ENCODE assay signal across 8 cellular contexts in the genomic region with DNA sequence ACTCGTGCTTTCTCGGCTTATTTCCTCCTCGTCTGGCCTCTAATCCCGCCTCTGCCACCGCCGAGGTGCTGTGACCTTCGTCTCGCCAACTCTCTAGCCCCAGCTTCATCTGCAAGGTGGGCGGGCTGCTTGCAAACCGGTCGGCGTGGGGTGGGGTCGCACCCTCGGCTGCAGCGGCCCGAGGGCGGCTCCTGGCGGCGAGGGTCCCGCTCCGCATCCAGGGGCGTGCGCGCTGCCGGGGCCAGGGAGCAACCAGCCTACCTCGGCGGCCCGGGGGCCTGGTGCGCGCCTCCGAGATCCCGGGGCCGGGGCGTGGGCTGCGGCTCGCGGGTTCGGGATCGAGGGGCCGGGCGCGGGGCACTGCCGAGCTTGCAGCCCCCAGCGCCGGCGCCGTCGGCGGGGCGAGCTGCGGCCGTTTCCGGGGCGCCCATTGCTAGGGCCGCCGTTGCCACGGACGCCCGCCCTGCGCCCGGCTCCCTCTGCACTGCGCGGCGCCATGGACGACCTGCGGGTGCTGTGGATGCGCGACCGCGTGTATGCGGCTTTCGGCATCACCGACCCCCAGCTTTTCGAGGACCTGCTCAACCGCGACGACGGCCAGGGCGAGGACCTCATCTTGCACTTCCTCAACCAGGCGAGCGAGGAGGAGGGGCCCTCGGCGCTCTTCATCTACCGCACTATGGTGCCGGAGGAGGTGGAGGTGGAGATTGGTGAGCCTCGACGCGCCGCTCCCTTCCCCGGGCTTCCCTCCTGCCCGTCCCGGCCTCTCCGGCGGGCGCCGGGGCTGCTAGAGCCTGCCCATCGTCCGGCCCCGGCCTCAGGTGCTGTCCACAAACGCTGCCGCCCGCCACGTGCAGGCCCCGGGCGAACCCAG. TPM values are rescaled to one million over a fixed set of nuclear protein-coding genes. Genes with fewer than 3 reads are reported as not detected.
DNase-seq lines count a peak whose midpoint lies in the region; ATAC-seq and TF ChIP-seq lines count a peak whose summit lies in the region.

A gene with protein sequence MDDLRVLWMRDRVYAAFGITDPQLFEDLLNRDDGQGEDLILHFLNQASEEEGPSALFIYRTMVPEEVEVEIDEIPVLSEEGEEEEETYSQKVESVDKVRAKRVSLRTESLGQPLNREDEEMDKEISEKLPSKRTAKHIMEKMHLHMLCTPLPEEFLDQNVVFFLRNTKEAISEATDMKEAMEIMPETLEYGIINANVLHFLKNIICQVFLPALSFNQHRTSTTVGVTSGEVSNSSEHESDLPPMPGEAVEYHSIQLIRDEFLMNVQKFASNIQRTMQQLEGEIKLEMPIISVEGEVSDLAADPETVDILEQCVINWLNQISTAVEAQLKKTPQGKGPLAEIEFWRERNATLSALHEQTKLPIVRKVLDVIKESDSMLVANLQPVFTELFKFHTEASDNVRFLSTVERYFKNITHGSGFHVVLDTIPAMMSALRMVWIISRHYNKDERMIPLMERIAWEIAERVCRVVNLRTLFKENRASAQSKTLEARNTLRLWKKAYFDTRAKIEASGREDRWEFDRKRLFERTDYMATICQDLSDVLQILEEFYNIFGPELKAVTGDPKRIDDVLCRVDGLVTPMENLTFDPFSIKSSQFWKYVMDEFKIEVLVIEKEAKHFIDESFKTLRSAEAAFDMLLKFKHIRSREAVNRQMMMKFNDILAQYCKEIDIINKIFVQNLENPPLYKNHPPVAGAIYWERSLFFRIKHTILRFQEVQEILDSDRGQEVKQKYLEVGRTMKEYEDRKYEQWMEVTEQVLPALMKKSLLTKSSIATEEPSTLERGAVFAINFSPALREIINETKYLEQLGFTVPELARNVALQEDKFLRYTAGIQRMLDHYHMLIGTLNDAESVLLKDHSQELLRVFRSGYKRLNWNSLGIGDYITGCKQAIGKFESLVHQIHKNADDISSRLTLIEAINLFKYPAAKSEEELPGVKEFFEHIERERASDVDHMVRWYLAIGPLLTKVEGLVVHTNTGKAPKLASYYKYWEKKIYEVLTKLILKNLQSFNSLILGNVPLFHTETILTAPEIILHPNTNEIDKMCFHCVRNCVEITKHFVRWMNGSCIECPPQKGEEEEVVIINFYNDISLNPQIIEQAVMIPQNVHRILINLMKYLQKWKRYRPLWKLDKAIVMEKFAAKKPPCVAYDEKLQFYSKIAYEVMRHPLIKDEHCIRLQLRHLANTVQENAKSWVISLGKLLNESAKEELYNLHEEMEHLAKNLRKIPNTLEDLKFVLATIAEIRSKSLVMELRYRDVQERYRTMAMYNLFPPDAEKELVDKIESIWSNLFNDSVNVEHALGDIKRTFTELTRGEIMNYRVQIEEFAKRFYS (N-terminal part only) (plus strand): TSS at position 461 of the 874 bp plus-strand sequence. CDS start 36 bp downstream, at position 497.

- H3K27me3 ChIP-seq in CD4-positive, alpha-beta memory T cell (ENCODE audit: insufficient read depth, low read length), result no peaks in the 10 kb centered on the region
- H3K27me3 ChIP-seq in Karpas-422 (ENCODE audit: low read length) (no peaks in the 10 kb centered on the region), fibroblast of lung (ENCODE audit: control insufficient read depth, insufficient read depth, low read length) (no peaks in the 10 kb centered on the region), neutrophil (peaks cover 50% of the 10 kb centered on the region)

- peak within 1 kb of the TSS in 1 of 2 donors; percentile 27 for H3K4me3 ChIP-seq in CD4-positive, alpha-beta memory T cell (ENCODE audit: low read length in 2 of 2)
- H3K4me3 ChIP-seq in Karpas-422 (ENCODE audit: low read length) (peak within 1 kb of the TSS; percentile 54), fibroblast of lung (replicated peaks in 1 of 4; ENCODE audit: control extremely low read depth in 1 of 4, insufficient read depth in 1 of 4, low read depth in 3 of 4, low read length in 4 of 4) (peak within 1 kb of the TSS; percentile 8 to 47 (median 34)), neutrophil (ENCODE audit: low read depth in 1 of 2, low read length in 1 of 2) (peak within 1 kb of the TSS; percentile 68 to 72)

- no peaks in the 10 kb centered on the region for H3K9me3 ChIP-seq in CD4-positive, alpha-beta memory T cell (ENCODE audit: control insufficient read depth in 1 of 2, low read length in 2 of 2)
- H3K9me3 ChIP-seq in Karpas-422 (ENCODE audit: low read length) (no peaks in the 10 kb centered on the region), fibroblast of lung (ENCODE audit: control insufficient read depth, insufficient read depth, low read depth, low read length) (no peaks in the 10 kb centered on the region), neutrophil (no peaks in the 10 kb centered on the region)

- H2AFZ ChIP-seq in Karpas-422 (ENCODE audit: low read length) (no peak within 1 kb of the TSS), fibroblast of lung (ENCODE audit: low read length) (peak within 1 kb of the TSS; percentile 54)

- H3K27me3 Mint-ChIP-seq in CD4-positive, alpha-beta memory T cell, result peaks cover 3 to 6% of the 10 kb centered on the region in 2 donors

- H3K27ac ChIP-seq in CD4-positive, alpha-beta memory T cell (ENCODE audit: low read depth, low read length), result no peak within 1 kb of the TSS
- H3K27ac ChIP-seq in Karpas-422 (ENCODE audit: low read length), result no peak within 1 kb of the TSS
- H3K27ac ChIP-seq in fibroblast of lung (ENCODE audit: insufficient read depth, low read length), result no peak within 1 kb of the TSS
- H3K27ac ChIP-seq in neutrophil, result peak within 1 kb of the TSS; percentile 67

- no peaks in the 10 kb centered on the region for H4K20me1 ChIP-seq in Karpas-422 (ENCODE audit: insufficient read depth, low read depth, low read length)
- no peaks in the 10 kb centered on the region for H4K20me1 ChIP-seq in fibroblast of lung (ENCODE audit: control insufficient read depth, extremely low read depth, insufficient read depth, low read length)

- H3K4me1 ChIP-seq in CD4-positive, alpha-beta memory T cell (ENCODE audit: insufficient read depth, low read length), result peaks cover 7% of the 10 kb centered on the region
- peaks cover 14% of the 10 kb centered on the region for H3K4me1 ChIP-seq in Karpas-422 (ENCODE audit: low read length)
- H3K4me1 ChIP-seq in fibroblast of lung (ENCODE audit: control insufficient read depth, extremely low read depth, insufficient read depth, low read length), result peaks cover 2% of the 10 kb centered on the region
- H3K4me1 ChIP-seq in neutrophil (ENCODE audit: control insufficient read depth in 1 of 2, insufficient read depth in 1 of 2, low read depth in 1 of 2, low read length in 1 of 2), result peaks cover 7 to 18% of the 10 kb centered on the region in 2 experiments

- H3K4me2 ChIP-seq in Karpas-422 (ENCODE audit: low read depth, low read length, poor library complexity, severe bottlenecking) (peak within 1 kb of the TSS; percentile 71), fibroblast of lung (ENCODE audit: extremely low read depth, insufficient read depth, low read length) (peak within 1 kb of the TSS; percentile 70)

- H3K9me2 ChIP-seq in Karpas-422 (replicated peaks; ENCODE audit: insufficient read depth, low read length), result no peaks in the 10 kb centered on the region

- H3K79me2 ChIP-seq in Karpas-422 (ENCODE audit: low read length) (no peaks in the 10 kb centered on the region), fibroblast of lung (ENCODE audit: control insufficient read depth, insufficient read depth, low read length) (no peaks in the 10 kb centered on the region)

- CTCF ChIA-PET in CD4-positive, alpha-beta memory T cell (lab: Charles Lee; ENCODE audit: partially characterized antibody), result no interaction called here

- TF ChIP-seq CTCF in fibroblast of lung (conservative IDR thresholded peaks at IDR 0.05 in 1 of 2, IDR thresholded peaks at IDR 0.05 in 1 of 2; ENCODE audit: low read depth in 1 of 2, low read length in 2 of 2), result peak; percentile 11 to 31
- TF ChIP-seq CTCF in neutrophil (IDR thresholded peaks at IDR 0.05), result no peak

- H3K9me3 Mint-ChIP-seq in CD4-positive, alpha-beta memory T cell, result no peaks in the 10 kb centered on the region

- peaks cover 0 to 5% (median 0%) of the 10 kb centered on the region in 4 donors for H3K4me1 Mint-ChIP-seq in CD4-positive, alpha-beta memory T cell

- peak within 1 kb of the TSS; percentile 58 for H3K9ac ChIP-seq in Karpas-422 (ENCODE audit: low read length)
- H3K9ac ChIP-seq in fibroblast of lung (ENCODE audit: insufficient read depth, low read length), result no peak within 1 kb of the TSS

- H3K36me3 ChIP-seq in CD4-positive, alpha-beta memory T cell (ENCODE audit: insufficient read depth, low read length), result no peaks in the 10 kb centered on the region
- H3K36me3 ChIP-seq in Karpas-422 (ENCODE audit: insufficient read depth, low read length) (peaks cover 6% of the 10 kb centered on the region; the same call in 1 of the 2 replicates), fibroblast of lung (ENCODE audit: control insufficient read depth, insufficient read depth, low read length) (no peaks in the 10 kb centered on the region), neutrophil (peaks cover 6% of the 10 kb centered on the region)

- ATAC-seq in GM19397 (IDR thresholded peaks at IDR 0.05; ENCODE audit: unreplicated experiment), result peak; percentile 75

- POLR2A ChIA-PET in CD4-positive, alpha-beta memory T cell (lab: Charles Lee; ENCODE audit: partially characterized antibody), result interaction anchor here (0.6 kb wide), 2 partner anchors 160 to 1068 kb away, joined by 3 read pairs; a partner anchor contains a TSS

- peak in 4 of 5 donors; percentile 3 to 15 (median 6) for DNase-seq in CD4-positive, alpha-beta memory T cell
- peak; percentile 69 for DNase-seq in Karpas-422
- peak; percentile 79 for DNase-seq in activated CD8-positive, alpha-beta memory T cell treated with anti-CD3 and anti-CD28 coated beads for 24 hours
- DNase-seq in fibroblast of lung (ENCODE audit: low read depth in 2 of 2), result peak; percentile 22 to 26
- no peak for DNase-seq in cortex of kidney (lab: John Stamatoyannopoulos, UW)
- DNase-seq in NCI-H187 treated with DMSO at 0.1 percent for 48 hours (lab: John Stamatoyannopoulos, UW), result no peak

- H3K4me3 Mint-ChIP-seq in CD4-positive, alpha-beta memory T cell, result peak within 1 kb of the TSS; percentile 81 to 89 (median 83)

- H3K27ac Mint-ChIP-seq in CD4-positive, alpha-beta memory T cell, result no peak within 1 kb of the TSS

- intact Hi-C loops in CD4-positive, alpha-beta memory T cell (cut with micrococcal nuclease), result loop anchor here (5.0 kb wide), 1 partner anchor 220 kb away; no protein-coding TSS in a partner anchor

- peaks cover 14 to 18% of the 10 kb centered on the region in 2 donors for H3K36me3 Mint-ChIP-seq in CD4-positive, alpha-beta memory T cell

RNA-seq across cellular contexts. Expression of the gene that starts here (rescaled TPM):
- total RNA-seq in CD4-positive, alpha-beta memory T cell, result under 1 TPM; 0.06 to 0.08 TPM
- polyA plus RNA-seq in CD4-positive, alpha-beta memory T cell, result under 1 TPM in 1 of 2 donors, not detected in 1; 0.06 TPM
- total RNA-seq in Karpas-422 (2014; rRNA removed; shearing (Covaris generic); ENCODE audit: low replicate concordance), result 0.29 and 0.30 TPM in 2 replicates
- 0.26 and 0.33 TPM in 2 replicates for total RNA-seq in fibroblast of lung
- 0.06 and 0.12 TPM in 2 replicates for polyA plus RNA-seq in fibroblast of lung
- 0.06 and 0.26 TPM in 2 replicates for polyA plus RNA-seq in fibroblast of lung (2012)
- polyA minus RNA-seq in fibroblast of lung (ENCODE audit: low replicate concordance), result 1.3 and 2.2 TPM in 2 replicates

Comparison
In these comparisons a context has a peak if more than half of its experiments do, and no peak if none do; other contexts are left out.
1. Peak in DNase-seq in CD4-positive, alpha-beta memory T cell; RNA of the gene not detected or under 1 TPM.
2. Peak in DNase-seq, H3K4me3 ChIP-seq, H3K9ac ChIP-seq and H3K4me2 ChIP-seq in Karpas-422; RNA of the gene not detected or under 1 TPM.
3. DNase-seq: peak in activated CD8-positive, alpha-beta memory T cell treated with anti-CD3 and anti-CD28 coated beads for 24 hours (single experiment) and fibroblast of lung (2 of 2); none in cortex of kidney (single experiment) and NCI-H187 treated with DMSO at 0.1 percent for 48 hours (single experiment).